In genomic region chr13:94534171-94534570, GRCh38 we compare ENCODE assay signal across 20 cellular contexts. TPM values are rescaled to one million over a fixed set of nuclear protein-coding genes. Genes with fewer than 3 reads are reported as not detected.
"Had no signal": no experiment of that assay in that cellular context is flagged by ENCODE, and none has a peak within 500 bp of the region (broad histone marks: within the 10 kb centered on the region; RNA-seq: fewer than 3 reads in every experiment).

No MANE protein-coding gene starts in this region.

- H3K36me3 ChIP-seq: neural progenitor cell, stomach, upper lobe of right lung had no signal

- ATAC-seq: body of pancreas, left lobe of liver, psoas muscle, sciatic nerve, T-helper 17 cell, upper lobe of right lung had no signal

- H3K4me1 Mint-ChIP-seq: central memory CD8-positive, alpha-beta T cell; naive B cell; neural progenitor cell had no signal

- H3K36me3 Mint-ChIP-seq: neural progenitor cell had no signal

- H3K4me3 ChIP-seq: body of pancreas, neural progenitor cell, psoas muscle, stomach, testis, upper lobe of right lung had no signal

- H3K4me2 ChIP-seq: neural progenitor cell had no signal

- H3K9me3 ChIP-seq: body of pancreas, psoas muscle, testis, upper lobe of right lung had no signal

- H3K27me3 ChIP-seq: body of pancreas, neural progenitor cell, stomach, testis, upper lobe of right lung had no signal

- H3K27ac ChIP-seq: body of pancreas, neural progenitor cell, psoas muscle, stomach, testis, upper lobe of right lung had no signal

- H3K4me3 Mint-ChIP-seq: activated naive CD8-positive, alpha-beta T cell treated with anti-CD3 and anti-CD28 coated beads, Interleukin-2, amount 10 ng/mL, durations not matched to agents 7 days and 5 days; activated T-helper 1 cell treated with anti-CD3 and anti-CD28 coated beads, Interleukin-12 subunit alpha, Interleukin-12 subunit beta, Interleukin-2, Interleukin-4 antibody, amounts not matched to agents 30 ng/mL and 10 ng/mL and 1 ng/mL, durations not matched to agents 14 hours and 24 hours and 36 hours; central memory CD8-positive, alpha-beta T cell; naive B cell; neural progenitor cell; T-helper 17 cell had no signal

- H3K9ac ChIP-seq: neural progenitor cell had no signal

- DNase-seq: activated naive CD4-positive, alpha-beta T cell; activated naive CD8-positive, alpha-beta T cell treated with anti-CD3 and anti-CD28 coated beads, Interleukin-2, amount 10 ng/mL, durations not matched to agents 7 days and 5 days; body of pancreas; cortex of kidney; effector CD4-positive, alpha-beta T cell; mammary epithelial cell; naive B cell; psoas muscle; stimulated activated CD4-positive, alpha-beta T cell treated with anti-CD3 and anti-CD28 coated beads, Interleukin-1b, Interleukin-23, amount 100 ng/mL, for 48 hours; stomach; T-helper 17 cell; testis; upper lobe of right lung had no signal

- H2AFZ ChIP-seq: neural progenitor cell had no signal

- H3K27ac Mint-ChIP-seq: activated naive CD8-positive, alpha-beta T cell treated with anti-CD3 and anti-CD28 coated beads, Interleukin-2, amount 10 ng/mL, durations not matched to agents 7 days and 5 days; activated T-helper 1 cell treated with anti-CD3 and anti-CD28 coated beads, Interleukin-12 subunit alpha, Interleukin-12 subunit beta, Interleukin-2, Interleukin-4 antibody, amounts not matched to agents 30 ng/mL and 10 ng/mL and 1 ng/mL, durations not matched to agents 14 hours and 24 hours and 36 hours; naive B cell; neural progenitor cell; T-helper 17 cell had no signal

- H3K4me1 ChIP-seq: body of pancreas, neural progenitor cell, psoas muscle, stomach, testis, upper lobe of right lung had no signal

RNA-seq across cellular contexts. Expression of gene DCT, which starts 54.7 kb away (rescaled TPM):
- total RNA-seq: activated T-helper 1 cell treated with anti-CD3 and anti-CD28 coated beads, Interleukin-12 subunit alpha, Interleukin-12 subunit beta, Interleukin-2, Interleukin-4 antibody, amounts not matched to agents 30 ng/mL and 10 ng/mL and 1 ng/mL, durations not matched to agents 14 hours and 24 hours and 36 hours; endothelial cell of umbilical vein; mammary epithelial cell; osteocyte; upper lobe of right lung had no signal
- polyA plus RNA-seq: endothelial cell of umbilical vein, mammary epithelial cell had no signal
